In the genomic region with DNA sequence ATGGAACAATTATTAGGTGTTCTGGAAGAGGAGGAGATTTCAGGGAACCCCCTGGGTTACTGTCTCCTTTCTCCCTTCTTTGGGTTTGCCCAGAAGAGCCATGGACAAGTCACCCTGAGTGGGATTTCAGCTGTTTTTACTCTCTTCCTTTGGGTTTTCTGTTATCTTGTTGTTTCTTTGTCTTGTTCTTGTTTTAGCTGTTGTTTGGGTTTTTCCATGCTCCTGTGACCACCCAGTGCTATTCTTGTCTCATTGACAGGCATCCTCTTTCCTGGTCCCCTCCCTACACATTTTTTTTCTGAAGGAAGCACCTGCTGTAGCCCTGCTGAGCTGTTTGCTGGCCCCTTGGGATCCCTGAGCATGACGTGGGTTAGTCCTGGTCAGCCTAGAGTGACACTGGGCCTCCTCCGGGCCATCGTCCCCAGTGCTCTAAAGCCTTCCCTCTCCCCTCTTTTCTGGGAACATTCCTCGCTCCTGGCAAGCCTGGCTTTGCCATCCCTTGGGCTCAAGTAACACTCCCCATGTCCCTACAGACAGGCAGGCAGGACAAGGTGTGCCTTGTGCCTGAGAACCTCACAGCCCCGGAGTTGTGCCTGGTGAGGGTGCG, we compare ENCODE assay signal across 7 cellular contexts. TPM values are rescaled to one million over a fixed set of nuclear protein-coding genes. Genes with fewer than 3 reads are reported as not detected.
DNase-seq lines count a peak whose midpoint lies in the region; ATAC-seq and TF ChIP-seq lines count a peak whose summit lies in the region.

No MANE protein-coding gene starts in this region.

- no peak overlapping the region for H3K9ac ChIP-seq in parathyroid adenoma

- H3K27me3 ChIP-seq in parathyroid adenoma (ENCODE audit: control insufficient read depth, insufficient read depth, low read length), result no peaks in the 10 kb centered on the region
- no peaks in the 10 kb centered on the region for H3K27me3 ChIP-seq in stomach
- no peaks in the 10 kb centered on the region for H3K27me3 ChIP-seq in PC-9 (ENCODE audit: insufficient read depth, low read depth)

- H2AFZ ChIP-seq in parathyroid adenoma (no peak overlapping the region), PC-9 (no peak overlapping the region)

- DNase-seq in activated CD8-positive, alpha-beta T cell treated with anti-CD3 and anti-CD28 coated beads, Interleukin-2, amount 10 ng/mL, durations not matched to agents 7 days and 5 days, result peak; percentile 5
- DNase-seq in stomach (no peak), NCI-H1048 (lab: John Stamatoyannopoulos, UW) (no peak), PC-9 (no peak)

- peak; percentile 49 for ATAC-seq in GM19351 (IDR thresholded peaks at IDR 0.05; ENCODE audit: unreplicated experiment)
- ATAC-seq in HG02852 (IDR thresholded peaks at IDR 0.05; ENCODE audit: unreplicated experiment), result peak; percentile 55
- no peak for ATAC-seq in activated CD8-positive, alpha-beta T cell treated with anti-CD3 and anti-CD28 coated beads, Interleukin-2, amount 10 ng/mL, durations not matched to agents 7 days and 5 days

- H3K4me1 ChIP-seq in parathyroid adenoma (no peaks in the 10 kb centered on the region), stomach (peaks cover 0 to 3% (median 3%) of the 10 kb centered on the region in 4 donors), PC-9 (replicated peaks; ENCODE audit: insufficient read depth) (0 out of 2 replicates have a peak, but pooled peaks cover 2% of the 10 kb centered on the region)

- H3K4me2 ChIP-seq in parathyroid adenoma (ENCODE audit: low read length) (no peak overlapping the region), PC-9 (no peak overlapping the region)

- H3K36me3 Mint-ChIP-seq in activated CD8-positive, alpha-beta T cell treated with anti-CD3 and anti-CD28 coated beads, Interleukin-2, amount 10 ng/mL, durations not matched to agents 7 days and 5 days (ENCODE audit: low read depth), result peaks cover 8% of the 10 kb centered on the region

- 59 to 75% (median 69%) methylated on average over 6 of the region's 6 CpGs for WGBS in stomach, 5 donors

- no peak for TF ChIP-seq EP300 in stomach (IDR thresholded peaks at IDR 0.05)

- CTCF ChIA-PET in activated CD8-positive, alpha-beta T cell treated with anti-CD3 and anti-CD28 coated beads, Interleukin-2, amount 10 ng/mL, durations not matched to agents 7 days and 5 days (lab: Charles Lee), result interaction anchor here (1.4 to 1.5 kb wide), 2 partner anchors 9 to 36 kb away, joined by 6 read pairs; no protein-coding TSS in a partner anchor
- CTCF ChIA-PET in PC-9 (lab: Charles Lee), result no interaction called here

- H3K79me2 ChIP-seq in parathyroid adenoma, result no peaks in the 10 kb centered on the region
- no peaks in the 10 kb centered on the region for H3K79me2 ChIP-seq in PC-9 (ENCODE audit: low read depth)

- H3K9me2 ChIP-seq in PC-9 (ENCODE audit: insufficient read depth), result no peaks in the 10 kb centered on the region

- H3K4me3 ChIP-seq in parathyroid adenoma (ENCODE audit: low read depth, low read length), result no peak overlapping the region
- no peak overlapping the region for H3K4me3 ChIP-seq in stomach
- no peak overlapping the region for H3K4me3 ChIP-seq in PC-9

- H3K36me3 ChIP-seq in parathyroid adenoma (ENCODE audit: control insufficient read depth, insufficient read depth, low read length) (no peaks in the 10 kb centered on the region), stomach (no peaks in the 10 kb centered on the region), PC-9 (ENCODE audit: low read depth) (no peaks in the 10 kb centered on the region)

- no peak overlapping the region for H3K4me3 Mint-ChIP-seq in activated CD8-positive, alpha-beta T cell treated with anti-CD3 and anti-CD28 coated beads, Interleukin-2, amount 10 ng/mL, durations not matched to agents 7 days and 5 days

- no peak for TF ChIP-seq CTCF in parathyroid adenoma (IDR thresholded peaks at IDR 0.05)
- TF ChIP-seq CTCF in stomach (IDR thresholded peaks at IDR 0.05), result no peak
- no peak for TF ChIP-seq CTCF in PC-9 (conservative IDR thresholded peaks at IDR 0.05)

- POLR2A ChIA-PET in activated CD8-positive, alpha-beta T cell treated with anti-CD3 and anti-CD28 coated beads, Interleukin-2, amount 10 ng/mL, durations not matched to agents 7 days and 5 days (lab: Charles Lee), result no interaction called here
- POLR2A ChIA-PET in PC-9 (lab: Charles Lee; ENCODE audit: unreplicated experiment), result no interaction called here

- H3K9me3 ChIP-seq in parathyroid adenoma (ENCODE audit: control insufficient read depth, low read length) (no peaks in the 10 kb centered on the region), stomach (no peaks in the 10 kb centered on the region), PC-9 (ENCODE audit: insufficient read depth, low read depth) (no peaks in the 10 kb centered on the region)

- intact Hi-C loops in stomach (cut with DNase I; ENCODE audit: low total_unique reads), result no loop called here
- intact Hi-C loops in PC-9 (cut with micrococcal nuclease; ENCODE audit: unreplicated experiment), result no loop called here

- H3K27ac ChIP-seq in parathyroid adenoma (peak overlapping the region; percentile 42), stomach (peak overlapping the region in 2 of 5 donors; percentile 28 to 54), PC-9 (no peak overlapping the region)

- H3K27me3 Mint-ChIP-seq in activated CD8-positive, alpha-beta T cell treated with anti-CD3 and anti-CD28 coated beads, Interleukin-2, amount 10 ng/mL, durations not matched to agents 7 days and 5 days (ENCODE audit: low read depth), result peaks cover 5% of the 10 kb centered on the region

- no peaks in the 10 kb centered on the region for H4K20me1 ChIP-seq in PC-9 (ENCODE audit: insufficient read depth)

- peak overlapping the region; percentile 35 for H3K27ac Mint-ChIP-seq in activated CD8-positive, alpha-beta T cell treated with anti-CD3 and anti-CD28 coated beads, Interleukin-2, amount 10 ng/mL, durations not matched to agents 7 days and 5 days

- TF ChIP-seq POLR2A in stomach (IDR thresholded peaks at IDR 0.05), result no peak

- H3K4me1 Mint-ChIP-seq in activated CD8-positive, alpha-beta T cell treated with anti-CD3 and anti-CD28 coated beads, Interleukin-2, amount 10 ng/mL, durations not matched to agents 7 days and 5 days (ENCODE audit: low read depth), result peaks cover 38% of the 10 kb centered on the region

- no peaks in the 10 kb centered on the region for H3F3A ChIP-seq in PC-9 (ENCODE audit: insufficient read depth, low read depth)

- no TSS peak for BruUV-seq in PC-9 (replicated peaks; lab: Mats Ljungman, UMichigan)

- H3K9me3 Mint-ChIP-seq in activated CD8-positive, alpha-beta T cell treated with anti-CD3 and anti-CD28 coated beads, Interleukin-2, amount 10 ng/mL, durations not matched to agents 7 days and 5 days (ENCODE audit: insufficient read depth), result no peaks in the 10 kb centered on the region

RNA-seq across cellular contexts. Expression of a gene that starts 3.5 kb away (rescaled TPM):
- under 1 TPM; 0.13 to 0.21 TPM for total RNA-seq in activated CD8-positive, alpha-beta T cell treated with anti-CD3 and anti-CD28 coated beads, Interleukin-2, amount 10 ng/mL, durations not matched to agents 7 days and 5 days
- under 1 TPM in 1 of 5 donors, not detected in 4; 0.18 TPM for total RNA-seq in stomach
- under 1 TPM in 1 of 3 donors, not detected in 2; 0.03 TPM for polyA plus RNA-seq in stomach
- 0.24 TPM in 1 of 2 replicates, not detected in the other for total RNA-seq in PC-9 (2021)
